29 cellular contexts compared by ENCODE assay signal in the genomic region with DNA sequence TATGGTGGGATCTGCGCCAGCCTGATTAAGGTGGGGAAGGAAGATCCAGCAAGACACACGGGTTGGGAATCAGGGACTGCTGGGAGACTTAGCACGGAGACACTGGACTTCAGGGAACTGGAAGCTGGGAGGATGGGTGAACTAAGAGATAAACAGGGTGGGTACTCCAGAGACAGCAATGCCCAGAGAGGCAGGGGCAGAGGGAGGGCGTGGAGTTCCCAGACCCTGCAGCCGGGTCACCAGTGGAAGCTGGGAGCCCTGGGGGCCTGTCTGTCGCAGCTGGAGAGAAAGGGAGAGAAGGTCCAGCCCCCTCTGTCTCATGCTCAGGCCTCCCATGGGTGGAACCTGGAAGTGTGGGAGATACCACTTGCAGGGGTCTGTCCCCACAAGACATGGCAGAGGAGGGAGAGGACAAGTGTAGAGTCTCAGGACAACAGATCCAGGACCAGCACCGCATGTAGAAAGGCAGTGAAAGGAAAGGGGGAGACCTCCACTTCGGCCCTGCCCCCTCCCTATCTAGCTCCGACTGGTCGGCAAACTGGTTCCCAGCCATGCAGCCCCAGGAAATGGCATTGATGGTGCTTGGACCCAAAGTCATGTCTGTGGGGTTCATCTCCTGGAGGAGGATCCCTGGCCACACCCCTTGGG. TPM values are rescaled to one million over a fixed set of nuclear protein-coding genes. Genes with fewer than 3 reads are reported as not detected.
"Had no signal": no experiment of that assay in that cellular context is flagged by ENCODE, and none has a peak within 500 bp of the region (broad histone marks: within the 10 kb centered on the region; RNA-seq: fewer than 3 reads in every experiment).

No MANE protein-coding gene starts in this region.

- H3K4me3 Mint-ChIP-seq: activated CD8-positive, alpha-beta memory T cell treated with anti-CD3 and anti-CD28 coated beads, Interleukin-2, amount 10 ng/mL, durations not matched to agents 7 days and 5 days; activated CD8-positive, alpha-beta T cell treated with anti-CD3 and anti-CD28 coated beads, Interleukin-2, amount 10 ng/mL, durations not matched to agents 7 days and 5 days; activated naive CD4-positive, alpha-beta T cell treated with anti-CD3 and anti-CD28 coated beads, Interleukin-2, amount 50 U/mL, for 24 hours; activated naive CD8-positive, alpha-beta T cell treated with anti-CD3 and anti-CD28 coated beads, Interleukin-2, amount 50 U/mL, for 24 hours; natural killer cell treated with Interleukin-12 subunit alpha and Interleukin-12 subunit beta and Interleukin-15 and Interleukin-18, amount 100 ng/mL, for 72 hours; T-helper 17 cell; WTC11 had no signal

- H3K36me3 Mint-ChIP-seq: activated CD8-positive, alpha-beta memory T cell treated with anti-CD3 and anti-CD28 coated beads, Interleukin-2, amount 10 ng/mL, durations not matched to agents 7 days and 5 days had no signal

- ATAC-seq: activated CD8-positive, alpha-beta memory T cell treated with anti-CD3 and anti-CD28 coated beads, Interleukin-2, amount 10 ng/mL, durations not matched to agents 7 days and 5 days; activated CD8-positive, alpha-beta T cell treated with anti-CD3 and anti-CD28 coated beads, Interleukin-2, amount 10 ng/mL, durations not matched to agents 7 days and 5 days; activated naive CD8-positive, alpha-beta T cell treated with anti-CD3 and anti-CD28 coated beads, Interleukin-2, amount 50 U/mL, for 24 hours; heart right ventricle; left lobe of liver; lower lobe of right lung; natural killer cell treated with Interleukin-12 subunit alpha and Interleukin-12 subunit beta and Interleukin-15 and Interleukin-18, amount 100 ng/mL, for 72 hours; right lobe of liver; stimulated activated naive CD8-positive, alpha-beta T cell treated with anti-CD3 and anti-CD28 coated beads, Interleukin-15, Interleukin-2, amounts not matched to agents 100 U/mL and 50 U/mL, for 24 hours; T-helper 17 cell; WTC11 had no signal

- H3K9me3 Mint-ChIP-seq: activated naive CD4-positive, alpha-beta T cell treated with anti-CD3 and anti-CD28 coated beads, Interleukin-2, amount 50 U/mL, for 24 hours; natural killer cell treated with Interleukin-12 subunit alpha and Interleukin-12 subunit beta and Interleukin-15 and Interleukin-18, amount 100 ng/mL, for 72 hours had no signal

- H3K27ac ChIP-seq: heart right ventricle, lower lobe of right lung, right lobe of liver, testis had no signal

- H3K36me3 ChIP-seq: esophagus squamous epithelium, heart right ventricle, lower lobe of right lung, right lobe of liver had no signal

- H3K27ac Mint-ChIP-seq: activated CD8-positive, alpha-beta memory T cell treated with anti-CD3 and anti-CD28 coated beads, Interleukin-2, amount 10 ng/mL, durations not matched to agents 7 days and 5 days; activated CD8-positive, alpha-beta T cell treated with anti-CD3 and anti-CD28 coated beads, Interleukin-2, amount 10 ng/mL, durations not matched to agents 7 days and 5 days; activated naive CD4-positive, alpha-beta T cell treated with anti-CD3 and anti-CD28 coated beads, Interleukin-2, amount 50 U/mL, for 24 hours; activated naive CD8-positive, alpha-beta T cell treated with anti-CD3 and anti-CD28 coated beads, Interleukin-2, amount 50 U/mL, for 24 hours; activated T-helper 2 cell treated with anti-CD3 and anti-CD28 coated beads, Interferon-gamma antibody, Interleukin-2, Interleukin-4, amounts not matched to agents 10 μg/mL and 5 μg/mL and 100 μg/mL, durations not matched to agents 14 hours and 24 hours and 36 hours; natural killer cell treated with Interleukin-12 subunit alpha and Interleukin-12 subunit beta and Interleukin-15 and Interleukin-18, amount 100 ng/mL, for 72 hours; progenitor cell of endocrine pancreas; T-helper 17 cell; WTC11 had no signal

- H3K4me1 ChIP-seq: lower lobe of right lung had no signal

- H3K4me3 ChIP-seq: esophagus squamous epithelium, heart right ventricle, lower lobe of right lung, right lobe of liver, testis had no signal

- DNase-seq: activated CD4-positive, alpha-beta T cell treated with anti-CD3 and anti-CD28 coated beads for 1 hour; activated CD8-positive, alpha-beta memory T cell treated with anti-CD3 and anti-CD28 coated beads, Interleukin-2, amount 10 ng/mL, durations not matched to agents 7 days and 5 days; activated CD8-positive, alpha-beta T cell treated with anti-CD3 and anti-CD28 coated beads, Interleukin-2, amount 10 ng/mL, durations not matched to agents 7 days and 5 days; activated naive CD8-positive, alpha-beta T cell treated with anti-CD3 and anti-CD28 coated beads, Interleukin-2, amount 50 U/mL, for 24 hours; activated T-cell treated with anti-CD3 and anti-CD28 coated beads, Interleukin-2, amount 50 U/mL, for 48 hours; amygdala; central memory CD4-positive, alpha-beta T cell; esophagus squamous epithelium; foreskin melanocyte; heart right ventricle; kidney glomerular epithelial cell; lower lobe of right lung; mesendoderm; stimulated activated CD4-positive, alpha-beta T cell treated with anti-CD3 and anti-CD28 coated beads, Interleukin-2, amount 100 ng/mL, for 48 hours; stimulated activated naive CD8-positive, alpha-beta T cell treated with anti-CD3 and anti-CD28 coated beads, Interleukin-15, Interleukin-2, amounts not matched to agents 100 U/mL and 50 U/mL, for 24 hours; T-helper 17 cell; T1000; testis; trophoblast cell had no signal

- FAIRE-seq: urothelium cell line had no signal

- H3K27me3 ChIP-seq: right lobe of liver, testis had no signal

- H3K9me3 ChIP-seq: right lobe of liver, testis had no signal

RNA-seq across cellular contexts. Expression of a gene that starts 44.4 kb away (rescaled TPM):
- total RNA-seq: activated CD8-positive, alpha-beta memory T cell treated with anti-CD3 and anti-CD28 coated beads, Interleukin-2, amount 10 ng/mL, durations not matched to agents 7 days and 5 days; activated CD8-positive, alpha-beta T cell treated with anti-CD3 and anti-CD28 coated beads, Interleukin-2, amount 10 ng/mL, durations not matched to agents 7 days and 5 days; glomerular endothelial cell; natural killer cell treated with Interleukin-12 subunit alpha and Interleukin-12 subunit beta and Interleukin-15 and Interleukin-18, amount 100 ng/mL, for 72 hours; osteoblast; T-helper 17 cell had no signal
